11 cellular contexts compared by ENCODE assay signal in the genomic region with DNA sequence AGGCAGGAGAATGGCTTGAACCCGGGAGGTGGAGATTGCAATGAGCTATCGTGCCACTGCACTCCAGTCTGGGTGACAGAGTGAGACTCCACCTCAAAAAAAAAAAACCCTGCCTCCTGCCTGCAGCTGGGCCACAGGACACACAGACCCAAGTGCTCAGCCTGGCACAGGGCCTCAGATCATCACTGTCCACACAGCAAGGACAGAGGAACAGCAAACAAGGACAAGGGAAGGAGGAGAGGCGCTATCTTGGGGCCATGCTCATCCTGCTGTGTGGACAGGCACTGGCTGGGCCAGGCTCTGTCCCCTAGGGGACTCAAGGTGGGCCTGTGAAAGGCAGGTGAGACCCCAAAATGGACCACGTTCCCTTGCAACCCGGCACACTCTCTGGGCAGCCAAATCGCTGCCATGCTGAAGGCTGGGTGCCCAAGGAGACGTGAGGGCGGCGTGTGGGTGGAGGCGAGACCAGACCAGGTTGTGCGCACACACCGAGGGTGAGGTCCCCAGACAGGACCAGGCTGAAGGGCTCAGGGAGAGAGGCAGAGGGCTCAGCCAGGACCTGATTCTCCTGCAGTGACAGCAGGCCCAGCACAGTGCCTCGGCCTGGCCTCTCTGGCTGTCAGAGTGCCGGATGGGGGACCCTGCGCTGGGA. TPM values are rescaled to one million over a fixed set of nuclear protein-coding genes. Genes with fewer than 3 reads are reported as not detected.
A peak's percentile ranks its signal among the peaks of the same experiment; 100 is the strongest.
DNase-seq lines count a peak whose midpoint lies in the region; ATAC-seq, FAIRE-seq and TF ChIP-seq lines count a peak whose summit lies in the region.
"Had no signal": no experiment of that assay in that cellular context is flagged by ENCODE, and none has a peak within 500 bp of the region (broad histone marks: within the 10 kb centered on the region; RNA-seq: fewer than 3 reads in every experiment).

No MANE protein-coding gene starts in this region.

- H3K4me2 ChIP-seq in astrocyte (ENCODE audit: low read length): no peak overlapping the region

- H3K4me1 Mint-ChIP-seq in activated naive CD4-positive, alpha-beta T cell treated with anti-CD3 and anti-CD28 coated beads for 36 hours (ENCODE audit: low read depth): peaks cover 35% of the 10 kb centered on the region
- no peaks in the 10 kb centered on the region for H3K4me1 Mint-ChIP-seq in astrocyte (ENCODE audit: low read depth, unreplicated experiment)

- H3K4me1 ChIP-seq in astrocyte (ENCODE audit: insufficient read depth, low read length) (peaks cover 18% of the 10 kb centered on the region), lower lobe of right lung (peaks cover 69% of the 10 kb centered on the region)

- intact Hi-C loops in activated naive CD4-positive, alpha-beta T cell treated with anti-CD3 and anti-CD28 coated beads for 36 hours (cut with micrococcal nuclease): no loop called here
- intact Hi-C loops in lower lobe of right lung (cut with DNase I): no loop called here

- H3K27ac ChIP-seq in astrocyte (ENCODE audit: low read depth, low read length): no peak overlapping the region
- peak overlapping the region; percentile 86 for H3K27ac ChIP-seq in lower lobe of right lung
- H3K27ac ChIP-seq in temporal lobe (ENCODE audit: low read depth, low read length): peak overlapping the region; percentile 75

- no peaks in the 10 kb centered on the region for H3K27me3 ChIP-seq in astrocyte (ENCODE audit: insufficient read depth, low read length)
- H3K27me3 ChIP-seq in lower lobe of right lung (ENCODE audit: low read depth): no peaks in the 10 kb centered on the region
- H3K27me3 ChIP-seq: left lung had no signal

- no peaks in the 10 kb centered on the region for H3K9me3 Mint-ChIP-seq in activated naive CD4-positive, alpha-beta T cell treated with anti-CD3 and anti-CD28 coated beads for 36 hours
- no peaks in the 10 kb centered on the region for H3K9me3 Mint-ChIP-seq in astrocyte (ENCODE audit: unreplicated experiment)

- DNase-seq in activated naive CD4-positive, alpha-beta T cell treated with anti-CD3 and anti-CD28 coated beads for 36 hours: no peak
- no peak for DNase-seq in activated naive CD4-positive, alpha-beta T cell treated with Interleukin-2 at 50 U/mL for 16 hours
- DNase-seq in astrocyte (ENCODE audit: low read depth) (no peak), lower lobe of right lung (no peak)
- DNase-seq: NCI-H1436 treated with DMSO at 0.1 percent for 48 hours had no signal

- CTCF ChIA-PET in activated naive CD4-positive, alpha-beta T cell treated with anti-CD3 and anti-CD28 coated beads for 36 hours (lab: Charles Lee): no interaction called here

- TF ChIP-seq CTCF in astrocyte (IDR thresholded peaks at IDR 0.05; ENCODE audit: insufficient read depth, low read depth, low read length) (no peak), lower lobe of right lung (IDR thresholded peaks at IDR 0.05) (no peak)

- no peak overlapping the region for H3K9ac ChIP-seq in astrocyte (ENCODE audit: low read length)

- peak overlapping the region; percentile 34 for H3K4me3 Mint-ChIP-seq in activated naive CD4-positive, alpha-beta T cell treated with anti-CD3 and anti-CD28 coated beads for 36 hours
- H3K4me3 Mint-ChIP-seq in astrocyte (ENCODE audit: unreplicated experiment): no peak overlapping the region

- H3K4me3 ChIP-seq in astrocyte (ENCODE audit: insufficient read depth, low read depth, low read length) (no peak overlapping the region), lower lobe of right lung (no peak overlapping the region)
- H3K4me3 ChIP-seq: left lung, skin epidermis had no signal

- peaks cover 7% of the 10 kb centered on the region for H3K36me3 Mint-ChIP-seq in activated naive CD4-positive, alpha-beta T cell treated with anti-CD3 and anti-CD28 coated beads for 36 hours (ENCODE audit: low read depth)
- peaks cover 4% of the 10 kb centered on the region for H3K36me3 Mint-ChIP-seq in astrocyte (ENCODE audit: low read depth, unreplicated experiment)

- ATAC-seq in lower lobe of right lung (no peak), GM19324 (IDR thresholded peaks at IDR 0.05; ENCODE audit: low FRiP score, unreplicated experiment) (no peak), GM18498 (IDR thresholded peaks at IDR 0.05; ENCODE audit: unreplicated experiment) (no peak), GM19395 (IDR thresholded peaks at IDR 0.05; ENCODE audit: unreplicated experiment) (no peak)
- ATAC-seq: left lung had no signal

- H3K9me3 ChIP-seq in astrocyte (ENCODE audit: insufficient read depth, low read depth, low read length) (no peaks in the 10 kb centered on the region), lower lobe of right lung (no peaks in the 10 kb centered on the region)
- H3K9me3 ChIP-seq: left lung had no signal

- peaks cover 65% of the 10 kb centered on the region for H3K79me2 ChIP-seq in astrocyte (ENCODE audit: insufficient read depth, low read length)

- H2AFZ ChIP-seq in astrocyte (ENCODE audit: low read depth, low read length): no peak overlapping the region

- no peaks in the 10 kb centered on the region for H3K27me3 Mint-ChIP-seq in activated naive CD4-positive, alpha-beta T cell treated with anti-CD3 and anti-CD28 coated beads for 36 hours (ENCODE audit: low read depth)
- no peaks in the 10 kb centered on the region for H3K27me3 Mint-ChIP-seq in astrocyte (ENCODE audit: low read depth, unreplicated experiment)

- no peak for FAIRE-seq in astrocyte (lab: Jason Lieb, UNC)

- peak overlapping the region; percentile 50 for H3K27ac Mint-ChIP-seq in activated naive CD4-positive, alpha-beta T cell treated with anti-CD3 and anti-CD28 coated beads for 36 hours
- peak overlapping the region; percentile 83 for H3K27ac Mint-ChIP-seq in astrocyte (ENCODE audit: unreplicated experiment)

- H4K20me1 ChIP-seq in astrocyte (ENCODE audit: insufficient read depth, low read length): peaks cover 96% of the 10 kb centered on the region

- H3K36me3 ChIP-seq in astrocyte (ENCODE audit: insufficient read depth, low read length) (peaks cover 3% of the 10 kb centered on the region), lower lobe of right lung (peaks cover 44% of the 10 kb centered on the region)

RNA-seq across cellular contexts. Expression of a gene that starts 9.1 kb away (rescaled TPM):
- total RNA-seq in activated naive CD4-positive, alpha-beta T cell treated with anti-CD3 and anti-CD28 coated beads for 36 hours: 10 to 100 TPM; 23.3 to 23.9 TPM
- total RNA-seq in astrocyte (33.0 and 33.4 TPM in 2 replicates), lower lobe of right lung (31.5 TPM), temporal lobe (17.5 TPM)

RNA-seq across cellular contexts. Expression of a gene that starts 22.6 kb away (rescaled TPM):
- 1 to 10 TPM; 7.9 to 8.3 TPM for total RNA-seq in activated naive CD4-positive, alpha-beta T cell treated with anti-CD3 and anti-CD28 coated beads for 36 hours
- total RNA-seq in astrocyte (27.5 and 27.7 TPM in 2 replicates), lower lobe of right lung (13.7 TPM), temporal lobe (15.0 TPM)

RNA-seq across cellular contexts. Expression of a gene that starts 32.3 kb away (rescaled TPM):
- total RNA-seq in activated naive CD4-positive, alpha-beta T cell treated with anti-CD3 and anti-CD28 coated beads for 36 hours: 10 to 100 TPM; 20.5 to 21.8 TPM
- 2.7 and 4.3 TPM in 2 replicates for total RNA-seq in astrocyte
- total RNA-seq in lower lobe of right lung: 3.6 TPM
- total RNA-seq in temporal lobe: 7.6 TPM

RNA-seq across cellular contexts. Expression of a gene that starts 33.8 kb away (rescaled TPM):
- total RNA-seq in activated naive CD4-positive, alpha-beta T cell treated with anti-CD3 and anti-CD28 coated beads for 36 hours: 10 to 100 TPM; 39.4 to 40.2 TPM
- 52.3 and 52.6 TPM in 2 replicates for total RNA-seq in astrocyte
- total RNA-seq in lower lobe of right lung: 57.2 TPM
- total RNA-seq in temporal lobe: 67.9 TPM

RNA-seq across cellular contexts. Expression of a gene that starts 52.2 kb away (rescaled TPM):
- total RNA-seq in activated naive CD4-positive, alpha-beta T cell treated with anti-CD3 and anti-CD28 coated beads for 36 hours: 10 to 100 TPM; 19.4 to 19.5 TPM
- 64.6 and 65.6 TPM in 2 replicates for total RNA-seq in astrocyte
- 54.5 TPM for total RNA-seq in lower lobe of right lung
- 75.7 TPM for total RNA-seq in temporal lobe
